21 cellular contexts compared by ENCODE assay signal in the genomic region with DNA sequence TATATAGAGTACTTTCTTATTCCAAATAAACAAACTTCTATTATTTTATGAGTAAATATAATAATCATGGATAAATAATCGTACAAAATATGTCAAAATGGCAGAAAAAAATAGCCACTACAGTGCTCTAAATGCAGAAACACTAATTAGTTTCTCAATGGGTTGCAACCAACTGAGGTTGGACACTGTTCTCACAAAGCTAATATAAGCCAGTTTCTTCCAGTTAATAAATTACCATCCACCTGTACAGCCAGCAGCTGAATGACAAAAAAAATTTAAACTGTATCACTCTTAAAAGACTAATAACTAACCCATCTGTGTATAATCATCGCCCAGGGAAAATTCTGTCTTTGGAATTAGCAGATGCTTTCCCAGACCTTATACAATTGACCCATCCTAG.
"Had no signal": no experiment of that assay in that cellular context is flagged by ENCODE, and none has a peak within 500 bp of the region (broad histone marks: within the 10 kb centered on the region; RNA-seq: fewer than 3 reads in every experiment).

No MANE protein-coding gene starts in this region.

- H3K27ac ChIP-seq: Peyer's patch, RWPE1, SJSA1 had no signal

- ATAC-seq: activated CD8-positive, alpha-beta memory T cell treated with anti-CD3 and anti-CD28 coated beads, Interleukin-2, amount 10 ng/mL, durations not matched to agents 7 days and 5 days; SK-N-SH treated with all-trans-retinoic acid at 6 μM for 48 hours had no signal

- H3K9me3 ChIP-seq: Peyer's patch, SJSA1 had no signal

- H3K4me1 ChIP-seq: Peyer's patch had no signal

- DNase-seq: activated B cell treated with CpG ODN at 0.5 μM for 24 hours; activated CD4-positive, alpha-beta T cell treated with anti-CD3 and anti-CD28 coated beads for 1 hour; activated CD4-positive, alpha-beta T cell treated with anti-CD3 and anti-CD28 coated beads, Interleukin-2, amount 10 ng/mL, durations not matched to agents 24 days and 14 days; activated CD4-positive, alpha-beta T cell treated with anti-CD3 and anti-CD28 coated beads, Interleukin-2, amount 50 U/mL, for 48 hours; activated CD8-positive, alpha-beta memory T cell treated with anti-CD3 and anti-CD28 coated beads, Interleukin-2, amount 10 ng/mL, durations not matched to agents 7 days and 5 days; activated effector memory CD4-positive, alpha-beta T cell treated with Interleukin-2 at 50 U/mL for 16 hours; activated naive CD4-positive, alpha-beta T cell; activated T-cell treated with anti-CD3 and anti-CD28 coated beads, Interleukin-2, amount 50 U/mL, for 24 hours; aorta; NCI-H1048; NCI-H146; NCI-H187 treated with DMSO at 0.1 percent for 48 hours; NCI-H2081 treated with DMSO at 0.1 percent for 48 hours; NCI-H446; NCI-H524; Peyer's patch; Right ventricle myocardium superior; SW 1271 had no signal

- H3K27me3 ChIP-seq: Peyer's patch, SJSA1 had no signal

- H3K4me3 ChIP-seq: Peyer's patch, SJSA1 had no signal
